11 cellular contexts compared by ENCODE assay signal in the genomic region with DNA sequence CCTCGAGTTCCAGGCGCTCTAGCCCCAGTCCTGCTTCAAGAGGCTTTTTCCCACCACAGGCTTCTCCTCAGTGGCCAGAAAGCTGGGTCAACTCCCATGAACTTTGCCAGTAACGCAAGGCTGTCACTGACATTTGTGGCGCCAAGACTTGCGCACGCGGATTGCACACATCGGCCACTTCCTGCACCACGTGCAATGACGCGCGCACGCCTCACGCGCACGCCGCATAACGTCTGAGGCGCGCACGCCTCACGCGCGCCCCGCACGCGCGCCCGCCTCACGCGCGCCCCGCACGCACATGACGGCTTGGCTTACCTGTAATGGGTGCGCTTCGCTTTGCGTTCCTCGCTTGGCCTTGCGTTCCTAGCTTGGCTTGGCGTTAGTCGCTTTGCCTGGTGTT. TPM values are rescaled to one million over a fixed set of nuclear protein-coding genes. Genes with fewer than 3 reads are reported as not detected.
"Had no signal": no experiment of that assay in that cellular context is flagged by ENCODE, and none has a peak within 500 bp of the region (broad histone marks: within the 10 kb centered on the region; RNA-seq: fewer than 3 reads in every experiment).

A gene (plus strand): TSS at position 301 of the 400 bp plus-strand sequence. CDS start 452 bp downstream, outside the sequence.

RNA-seq across cellular contexts. Expression of the gene that starts here (rescaled TPM):
- total RNA-seq: OCI-LY7, PC-3, PC-9, Peyer's patch, Right ventricle myocardium inferior, Right ventricle myocardium superior, RPMI7951, SJCRH30, SJSA1, SK-MEL-5 had no signal
- polyA plus RNA-seq: SK-N-SH had no signal
